ENCODE assay signal across 1 cellular context in genomic region chr17:76141212-76142043, GRCh38.
TF ChIP-seq lines count a peak whose summit lies in the region.

A gene with protein sequence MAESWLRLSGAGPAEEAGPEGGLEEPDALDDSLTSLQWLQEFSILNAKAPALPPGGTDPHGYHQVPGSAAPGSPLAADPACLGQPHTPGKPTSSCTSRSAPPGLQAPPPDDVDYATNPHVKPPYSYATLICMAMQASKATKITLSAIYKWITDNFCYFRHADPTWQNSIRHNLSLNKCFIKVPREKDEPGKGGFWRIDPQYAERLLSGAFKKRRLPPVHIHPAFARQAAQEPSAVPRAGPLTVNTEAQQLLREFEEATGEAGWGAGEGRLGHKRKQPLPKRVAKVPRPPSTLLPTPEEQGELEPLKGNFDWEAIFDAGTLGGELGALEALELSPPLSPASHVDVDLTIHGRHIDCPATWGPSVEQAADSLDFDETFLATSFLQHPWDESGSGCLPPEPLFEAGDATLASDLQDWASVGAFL (minus strand): TSS chr17:76141245. CDS start chr17:76140395, 850 bp downstream.

TF ChIP-seq in WTC11, 78 proteins besides CTCF, POLR2A, EP300 and RAD21 (continued from another document):
- TF ChIP-seq, protein P1, sequence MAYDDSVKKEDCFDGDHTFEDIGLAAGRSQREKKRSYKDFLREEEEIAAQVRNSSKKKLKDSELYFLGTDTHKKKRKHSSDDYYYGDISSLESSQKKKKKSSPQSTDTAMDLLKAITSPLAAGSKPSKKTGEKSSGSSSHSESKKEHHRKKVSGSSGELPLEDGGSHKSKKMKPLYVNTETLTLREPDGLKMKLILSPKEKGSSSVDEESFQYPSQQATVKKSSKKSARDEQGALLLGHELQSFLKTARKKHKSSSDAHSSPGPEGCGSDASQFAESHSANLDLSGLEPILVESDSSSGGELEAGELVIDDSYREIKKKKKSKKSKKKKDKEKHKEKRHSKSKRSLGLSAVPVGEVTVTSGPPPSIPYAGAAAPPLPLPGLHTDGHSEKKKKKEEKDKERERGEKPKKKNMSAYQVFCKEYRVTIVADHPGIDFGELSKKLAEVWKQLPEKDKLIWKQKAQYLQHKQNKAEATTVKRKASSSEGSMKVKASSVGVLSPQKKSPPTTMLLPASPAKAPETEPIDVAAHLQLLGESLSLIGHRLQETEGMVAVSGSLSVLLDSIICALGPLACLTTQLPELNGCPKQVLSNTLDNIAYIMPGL (CRISPR knock-in tag; IDR thresholded peaks at IDR 0.05), result 0 out of 2 replicates have a peak, but pooled peaks have one; percentile 57
- TF ChIP-seq FOXP1 (CRISPR knock-in tag; IDR thresholded peaks at IDR 0.05; ENCODE audit: borderline replicate concordance) (peak; percentile 70; the same call in 1 of the 2 replicates), TP53 (CRISPR knock-in tag; IDR thresholded peaks at IDR 0.05) (peak; percentile 36; the same call in 1 of the 2 replicates), ARID4B (CRISPR knock-in tag; IDR thresholded peaks at IDR 0.05; ENCODE audit: borderline replicate concordance) (peak; percentile 0; the same call in 1 of the 2 replicates), TEAD4 (CRISPR knock-in tag; IDR thresholded peaks at IDR 0.05) (no peak), TEAD1 (CRISPR knock-in tag; IDR thresholded peaks at IDR 0.05) (peak; percentile 55; the same call in 1 of the 2 replicates), CREM (CRISPR knock-in tag; IDR thresholded peaks at IDR 0.05) (0 out of 2 replicates have a peak, but pooled peaks have one; percentile 27), ATF3 (CRISPR knock-in tag; conservative IDR thresholded peaks at IDR 0.05) (no peak), ETV6 (CRISPR knock-in tag; IDR thresholded peaks at IDR 0.05) (peak; percentile 93), ZNF263 (CRISPR knock-in tag; IDR thresholded peaks at IDR 0.05; ENCODE audit: low read depth) (no peak), ZNF396 (CRISPR knock-in tag; IDR thresholded peaks at IDR 0.05; ENCODE audit: borderline replicate concordance) (no peak), E2F4 (CRISPR knock-in tag; IDR thresholded peaks at IDR 0.05; ENCODE audit: borderline replicate concordance, low read depth) (0 out of 2 replicates have a peak, but pooled peaks have one; percentile 67), KAT7 (CRISPR knock-in tag; IDR thresholded peaks at IDR 0.05; ENCODE audit: borderline replicate concordance) (0 out of 2 replicates have a peak, but pooled peaks have one; percentile 48), ZBTB21 (CRISPR knock-in tag; IDR thresholded peaks at IDR 0.05; ENCODE audit: borderline replicate concordance) (0 out of 2 replicates have a peak, but pooled peaks have one; percentile 38)
